In the genomic region with DNA sequence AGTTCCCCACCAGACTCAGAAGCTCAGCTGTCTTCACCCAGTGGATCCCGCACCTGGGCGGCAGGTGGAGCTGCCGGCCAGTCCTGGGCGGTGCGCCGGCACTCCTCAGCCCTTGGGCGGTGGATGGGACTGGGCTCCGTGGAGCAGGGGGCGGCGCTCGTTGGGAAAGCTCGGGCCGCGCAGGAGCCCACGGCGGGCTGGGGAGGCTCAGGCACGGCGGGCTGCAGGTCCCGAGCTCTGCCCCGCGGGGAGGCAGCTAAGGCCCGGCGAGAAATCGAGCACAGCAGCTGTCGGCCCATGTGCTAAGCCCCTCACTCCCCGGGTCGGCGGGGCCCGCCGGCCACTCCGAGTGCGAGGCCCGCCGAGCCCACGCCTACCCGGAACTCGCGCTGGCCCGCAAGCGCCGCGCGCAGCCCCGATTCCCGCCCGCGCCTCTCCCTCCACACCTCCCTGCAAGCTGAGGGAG, we compare ENCODE assay signal across 1 cellular context.
TF ChIP-seq lines count a peak whose summit lies in the region.

No MANE protein-coding gene starts in this region.

TF ChIP-seq in SK-N-SH, 30 proteins besides CTCF, POLR2A, EP300 and RAD21 (continued from another document):
- TF ChIP-seq IRF3 (IDR thresholded peaks at IDR 0.05; ENCODE audit: low read depth, low read length) (no peak), REST (IDR thresholded peaks at IDR 0.05; ENCODE audit: low read depth, low read length) (no peak), YY1 (IDR thresholded peaks at IDR 0.05; ENCODE audit: low read depth) (no peak), FOXM1 (IDR thresholded peaks at IDR 0.05; ENCODE audit: low read depth) (no peak)
